Comparison of ENCODE assay signal across 1 cellular context in genomic region chr11:3145206-3145520, GRCh38.
TF ChIP-seq lines count a peak whose summit lies in the region.

No MANE protein-coding gene starts in this region.

TF ChIP-seq in H1, 55 proteins besides CTCF, POLR2A, EP300 and RAD21 (continued from another document):
- TF ChIP-seq SIN3A (conservative IDR thresholded peaks at IDR 0.05 in 1 of 2, IDR thresholded peaks at IDR 0.05 in 1 of 2; ENCODE audit: low read depth in 1 of 2, low read length in 2 of 2) (no peak), KDM5A (IDR thresholded peaks at IDR 0.05; ENCODE audit: low read length) (no peak)
TF ChIP-seq in H1: peak in this region for 0.
